9 cellular contexts compared by ENCODE assay signal in genomic region chr13:77980592-77980991, GRCh38.
A peak's percentile ranks its signal among the peaks of the same experiment; 100 is the strongest.
DNase-seq lines count a peak whose midpoint lies in the region; ATAC-seq and TF ChIP-seq lines count a peak whose summit lies in the region.
"Had no signal": no experiment of that assay in that cellular context is flagged by ENCODE, and none has a peak within 500 bp of the region (broad histone marks: within the 10 kb centered on the region; RNA-seq: fewer than 3 reads in every experiment).

No MANE protein-coding gene starts in this region.

- no peaks in the 10 kb centered on the region for H3K79me2 ChIP-seq in mesendoderm (ENCODE audit: control insufficient read depth, insufficient read depth, low read length)

- no peak for TF ChIP-seq CTCF in esophagus squamous epithelium (IDR thresholded peaks at IDR 0.05)

- no peak overlapping the region for H3K23ac ChIP-seq in mesendoderm (ENCODE audit: low read length)

- H4K5ac ChIP-seq in mesendoderm (ENCODE audit: low read length) = no peak overlapping the region

- no peak overlapping the region for H3K56ac ChIP-seq in mesendoderm (ENCODE audit: low read length)

- H2BK5ac ChIP-seq in mesendoderm (ENCODE audit: low read length) = no peak overlapping the region

- H2BK15ac ChIP-seq in mesendoderm (replicated peaks; ENCODE audit: low read depth) = no peak overlapping the region

- 100% methylated on average over 2 of the region's 2 CpGs for WGBS in mesendoderm (ENCODE audit: extremely low coverage, insufficient coverage, low lambda C conversion rate)
- 24 to 57% methylated on average over 2 of the region's 2 CpGs for WGBS in esophagus squamous epithelium, 2 donors

- H3K36me3 ChIP-seq in mesendoderm (ENCODE audit: control insufficient read depth, insufficient read depth, low read length) (no peaks in the 10 kb centered on the region), esophagus squamous epithelium (no peaks in the 10 kb centered on the region)

- no peaks in the 10 kb centered on the region for H3K9me3 ChIP-seq in esophagus squamous epithelium

- H2BK120ac ChIP-seq in mesendoderm (ENCODE audit: low read depth, low read length) = peak overlapping the region; percentile 45

- H4K8ac ChIP-seq in mesendoderm (ENCODE audit: low read depth, low read length) = no peak overlapping the region

- H3K4me1 ChIP-seq in mesendoderm (ENCODE audit: control insufficient read depth, low read depth, low read length) (no peaks in the 10 kb centered on the region), esophagus squamous epithelium (peaks cover 0 to 7% (median 0%) of the 10 kb centered on the region in 3 donors)

- H3K79me1 ChIP-seq in mesendoderm (ENCODE audit: low read length) = no peaks in the 10 kb centered on the region

- no peaks in the 10 kb centered on the region for H3K27me3 ChIP-seq in mesendoderm (ENCODE audit: insufficient read depth, low read length, poor library complexity)
- H3K27me3 ChIP-seq in esophagus squamous epithelium = no peaks in the 10 kb centered on the region

- no peak overlapping the region for H2AK5ac ChIP-seq in mesendoderm (ENCODE audit: low read length)

- H3K4me3 ChIP-seq in mesendoderm (ENCODE audit: low read length) (no peak overlapping the region), esophagus squamous epithelium (no peak overlapping the region)

- intact Hi-C loops in Right ventricle myocardium inferior (cut with DNase I) = loop anchor here (5.0 to 10.0 kb wide), 3 partner anchors 64 to 124 kb away; no protein-coding TSS in a partner anchor
- intact Hi-C loops in cardiac septum (cut with DNase I) = no loop called here
- intact Hi-C loops in esophagus squamous epithelium (cut with DNase I) = no loop called here

- H3K4ac ChIP-seq in mesendoderm (ENCODE audit: low read depth, low read length) = no peak overlapping the region

- H3K27ac ChIP-seq in mesendoderm (ENCODE audit: low read depth, low read length) (no peak overlapping the region), esophagus squamous epithelium (peak overlapping the region in 2 of 4 donors; percentile 37 to 39)
- H3K27ac ChIP-seq: epithelial cell of prostate had no signal

- H3K4me2 ChIP-seq in mesendoderm (ENCODE audit: low read length) = no peak overlapping the region

- no peak overlapping the region for H3K9ac ChIP-seq in mesendoderm (ENCODE audit: low read length)

- H3K18ac ChIP-seq in mesendoderm (ENCODE audit: low read length) = peak overlapping the region; percentile 80

- TF ChIP-seq POLR2A in esophagus squamous epithelium (IDR thresholded peaks at IDR 0.05) = no peak

- DNase-seq in Right ventricle myocardium inferior (ENCODE audit: missing footprints) (no peak), cardiac septum (ENCODE audit: low spot score) (no peak), epidermal melanocyte (ENCODE audit: insufficient read length, low spot score) (peak; percentile 21), mesendoderm (peak; percentile 78), esophagus squamous epithelium (lab: John Stamatoyannopoulos, UW) (no peak)
- DNase-seq in stimulated activated naive CD4-positive, alpha-beta T cell treated with Interleukin-2 at 50 U/mL for 16 hours (lab: John Stamatoyannopoulos, UW) = no peak

- peak; percentile 34 for ATAC-seq in Right ventricle myocardium inferior
- no peak for ATAC-seq in GM21737 (IDR thresholded peaks at IDR 0.05; ENCODE audit: unreplicated experiment)
- ATAC-seq in HG03342 (IDR thresholded peaks at IDR 0.05; ENCODE audit: unreplicated experiment) = no peak

Comparison
In these comparisons a context has a peak if more than half of its experiments do, and no peak if none do; other contexts are left out.
1. DNase-seq: peak in epidermal melanocyte (single experiment) and mesendoderm (single experiment); none in Right ventricle myocardium inferior (single experiment), cardiac septum (single experiment), stimulated activated naive CD4-positive, alpha-beta T cell treated with Interleukin-2 at 50 U/mL for 16 hours (single experiment) and esophagus squamous epithelium (single experiment).